In genomic region chr11:95930948-95931347, GRCh38 we compare ENCODE assay signal across 7 cellular contexts.
"Had no signal": no experiment of that assay in that cellular context is flagged by ENCODE, and none has a peak within 500 bp of the region (broad histone marks: within the 10 kb centered on the region; RNA-seq: fewer than 3 reads in every experiment).

No MANE protein-coding gene starts in this region.

- H3K4me3 ChIP-seq: GM12878 had no signal

- ATAC-seq: GM12878 had no signal

- FAIRE-seq: G401.6, GM12878, GM12892, GM18507, GM19239 had no signal

- DNase-seq: GDM1, GF-D8 had no signal
